In the genomic region with DNA sequence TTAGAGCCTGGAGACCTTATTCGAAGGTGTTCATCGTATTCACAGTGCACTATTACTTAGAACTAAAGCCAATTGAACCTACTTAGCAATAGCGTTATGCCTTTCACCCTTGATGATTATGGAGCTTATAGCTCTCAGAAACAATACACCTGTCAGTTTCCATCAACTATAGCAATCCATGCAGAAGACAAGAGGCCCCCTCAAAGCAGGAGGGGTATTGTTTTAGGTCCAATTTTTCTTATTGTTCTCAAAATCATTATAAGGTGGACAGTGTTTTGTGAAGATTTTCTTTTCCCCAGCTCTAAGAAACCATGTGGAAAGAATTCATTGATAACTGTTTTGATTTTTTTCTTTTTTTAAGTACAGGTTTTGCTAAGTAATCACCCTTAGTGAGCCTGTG, we compare ENCODE assay signal across 16 cellular contexts.
"Had no signal": no experiment of that assay in that cellular context is flagged by ENCODE, and none has a peak within 500 bp of the region (broad histone marks: within the 10 kb centered on the region; RNA-seq: fewer than 3 reads in every experiment).

No MANE protein-coding gene starts in this region.

- H3K4me3 Mint-ChIP-seq: activated naive CD8-positive, alpha-beta T cell treated with anti-CD3 and anti-CD28 coated beads, Interleukin-2, amount 50 U/mL, for 24 hours; activated T-helper 1 cell treated with anti-CD3 and anti-CD28 coated beads, Interleukin-12 subunit alpha, Interleukin-12 subunit beta, Interleukin-2, Interleukin-4 antibody, amounts not matched to agents 30 ng/mL and 10 ng/mL and 1 ng/mL, durations not matched to agents 14 hours and 24 hours and 36 hours; endodermal cell; naive B cell; stimulated activated naive CD8-positive, alpha-beta T cell treated with anti-CD3 and anti-CD28 coated beads, Interleukin-15, Interleukin-2, amounts not matched to agents 100 ng/mL and 50 ng/mL, for 24 hours; T-cell had no signal

- H3K9me3 Mint-ChIP-seq: activated naive CD8-positive, alpha-beta T cell treated with anti-CD3 and anti-CD28 coated beads, Interleukin-2, amount 50 U/mL, for 24 hours; activated T-helper 1 cell treated with anti-CD3 and anti-CD28 coated beads, Interleukin-12 subunit alpha, Interleukin-12 subunit beta, Interleukin-2, Interleukin-4 antibody, amounts not matched to agents 30 ng/mL and 10 ng/mL and 1 ng/mL, durations not matched to agents 14 hours and 24 hours and 36 hours; endodermal cell; stimulated activated naive CD8-positive, alpha-beta T cell treated with anti-CD3 and anti-CD28 coated beads, Interleukin-15, Interleukin-2, amounts not matched to agents 100 ng/mL and 50 ng/mL, for 24 hours had no signal

- DNase-seq: activated naive CD4-positive, alpha-beta T cell treated with Interleukin-2 at 50 U/mL for 16 hours; activated naive CD8-positive, alpha-beta T cell treated with anti-CD3 and anti-CD28 coated beads, Interleukin-2, amount 50 U/mL, for 24 hours; aorta; dorsolateral prefrontal cortex; endodermal cell; erythroblast; islet precursor cell; naive B cell; right cardiac atrium; T-cell; T-helper 9 cell; upper lobe of right lung had no signal

- H3K27ac ChIP-seq: upper lobe of right lung had no signal

- H3K36me3 ChIP-seq: upper lobe of right lung had no signal

- H3K9me3 ChIP-seq: upper lobe of right lung had no signal

- H3K27ac Mint-ChIP-seq: activated naive CD8-positive, alpha-beta T cell treated with anti-CD3 and anti-CD28 coated beads, Interleukin-2, amount 50 U/mL, for 24 hours; activated T-helper 1 cell treated with anti-CD3 and anti-CD28 coated beads, Interleukin-12 subunit alpha, Interleukin-12 subunit beta, Interleukin-2, Interleukin-4 antibody, amounts not matched to agents 30 ng/mL and 10 ng/mL and 1 ng/mL, durations not matched to agents 14 hours and 24 hours and 36 hours; endodermal cell; naive B cell; stimulated activated naive CD8-positive, alpha-beta T cell treated with anti-CD3 and anti-CD28 coated beads, Interleukin-15, Interleukin-2, amounts not matched to agents 100 ng/mL and 50 ng/mL, for 24 hours; T-cell had no signal

- ATAC-seq: activated CD4-positive, CD25-positive, alpha-beta regulatory T cell treated with anti-CD3 and anti-CD28 coated beads, Interleukin-2, amount 50 U/mL, for 24 hours; activated naive CD8-positive, alpha-beta T cell treated with anti-CD3 and anti-CD28 coated beads, Interleukin-2, amount 50 U/mL, for 24 hours; right cardiac atrium; T-cell; upper lobe of right lung had no signal

- H3K4me3 ChIP-seq: dorsolateral prefrontal cortex, lung, upper lobe of right lung had no signal

- H3K36me3 Mint-ChIP-seq: naive B cell, T-cell had no signal
